Comparison of ENCODE assay signal across 19 cellular contexts in the genomic region with DNA sequence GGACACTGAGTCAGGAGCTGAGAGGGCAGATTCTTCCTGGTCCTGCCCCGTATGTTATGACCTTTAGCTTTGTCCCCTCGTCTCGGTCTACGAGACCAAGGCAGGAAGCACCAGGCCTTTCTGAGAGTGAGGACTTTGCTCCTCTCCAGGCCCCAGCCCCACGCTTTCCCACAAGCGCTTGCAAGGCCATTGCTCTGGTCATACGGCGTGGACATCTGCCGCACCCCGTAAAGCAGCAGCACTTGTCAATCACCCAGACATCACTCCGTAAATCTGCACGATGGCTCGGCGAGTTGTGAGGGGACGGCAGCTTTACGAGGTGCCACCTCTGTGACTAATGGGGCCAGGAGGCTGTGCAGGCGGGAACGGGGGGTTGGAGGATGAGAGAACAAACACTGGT.
DNase-seq lines count a peak whose midpoint lies in the region; ATAC-seq, FAIRE-seq and TF ChIP-seq lines count a peak whose summit lies in the region.
"Had no signal": no experiment of that assay in that cellular context is flagged by ENCODE, and none has a peak within 500 bp of the region (broad histone marks: within the 10 kb centered on the region; RNA-seq: fewer than 3 reads in every experiment).

No MANE protein-coding gene starts in this region.

- H2BK12ac ChIP-seq in neuronal stem cell (ENCODE audit: low read length): no peak overlapping the region

- H3K36me3 ChIP-seq in HepG2 (replicated peaks in 1 of 2; ENCODE audit: control insufficient read depth in 1 of 2, insufficient read depth in 2 of 2, low read length in 2 of 2): no peaks in the 10 kb centered on the region
- H3K36me3 ChIP-seq in right lobe of liver: no peaks in the 10 kb centered on the region
- H3K36me3 ChIP-seq in neuronal stem cell (replicated peaks in 1 of 2; ENCODE audit: control insufficient read depth in 2 of 2, insufficient read depth in 2 of 2, low read length in 2 of 2): no peaks in the 10 kb centered on the region

- H3K9ac ChIP-seq in HepG2 (ENCODE audit: insufficient read depth, low read depth, low read length): no peak overlapping the region
- H3K9ac ChIP-seq in neuronal stem cell (ENCODE audit: low read depth, low read length, poor library complexity): no peak overlapping the region
- H3K9ac ChIP-seq: BLaER1 treated with 17β-estradiol and CSF1 and Interleukin-3, amounts not matched to agents 10 nM and 100 nM had no signal

- intact Hi-C loops in HepG2 (cut with micrococcal nuclease; ENCODE audit: unreplicated experiment): no loop called here
- intact Hi-C loops in right lobe of liver (cut with DNase I): no loop called here

- H3K27me3 ChIP-seq in HepG2 (ENCODE audit: control insufficient read depth in 1 of 2, insufficient read depth in 2 of 2, low read length in 2 of 2): peaks cover 0 to 8% of the 10 kb centered on the region in 2 experiments; a peak in 2 of 5 replicates
- H3K27me3 ChIP-seq in right lobe of liver: no peaks in the 10 kb centered on the region
- H3K27me3 ChIP-seq in neuronal stem cell (ENCODE audit: control insufficient read depth in 3 of 3, insufficient read depth in 3 of 3, low read depth in 1 of 3, low read length in 3 of 3): no peaks in the 10 kb centered on the region
- H3K27me3 ChIP-seq: BLaER1 treated with 17β-estradiol and CSF1 and Interleukin-3, amounts not matched to agents 10 nM and 100 nM had no signal

- TF ChIP-seq CTCF in HepG2 (CRISPR knock-in tag; IDR thresholded peaks at IDR 0.05) (no peak), right lobe of liver (IDR thresholded peaks at IDR 0.05) (no peak)

- CTCF ChIA-PET in HepG2 (lab: Yijun Ruan, JAX; ENCODE audit: low intra/inter-chr PET ratio, low total read pairs): no interaction called here

- H3K23ac ChIP-seq in neuronal stem cell (ENCODE audit: low read depth, low read length, poor library complexity): no peak overlapping the region

- no peak for TF ChIP-seq RAD21 in HepG2 (CRISPR knock-in tag; IDR thresholded peaks at IDR 0.05)

- H2BK120ac ChIP-seq in neuronal stem cell (ENCODE audit: low read depth, low read length): no peak overlapping the region

- 33% methylated on average over 18 of the region's 18 CpGs for WGBS in HepG2 (ENCODE audit: low lambda C conversion rate)
- WGBS in right lobe of liver (ENCODE audit: insufficient coverage, low coverage, low lambda C conversion rate, missing lambda C conversion rate): 90% methylated on average over 9 of the region's 18 CpGs
- no CpG with 5 or more reads among the region's 18 CpGs for WGBS in neuronal stem cell (ENCODE audit: extremely low coverage in 2 of 2, insufficient read length in 2 of 2, insufficient replicate concordance in 1 of 2), 2 donors

- DNase-seq in HepG2 (ENCODE audit: low spot score) (no peak), right lobe of liver (no peak), neuronal stem cell (ENCODE audit: low spot score) (no peak), NCI-H146 (lab: John Stamatoyannopoulos, UW) (no peak)
- DNase-seq: AML-193; Caco-2; Calu3; CD4-positive, alpha-beta T cell; CD8-positive, alpha-beta T cell; DMS79 treated with DMSO at 0.1 percent for 48 hours; GF-D8 had no signal

- no peak overlapping the region for H3K18ac ChIP-seq in neuronal stem cell (ENCODE audit: low read length)

- no peak overlapping the region for H2AK5ac ChIP-seq in neuronal stem cell (ENCODE audit: low read depth, low read length)

- H2AFZ ChIP-seq in HepG2 (ENCODE audit: low read length): no peak overlapping the region
- H2AFZ ChIP-seq in neuronal stem cell (ENCODE audit: low read length): no peak overlapping the region

- H3K4ac ChIP-seq in neuronal stem cell (ENCODE audit: low read length): no peak overlapping the region

- H3K4me1 ChIP-seq in HepG2 (ENCODE audit: insufficient read depth, low read length): no peaks in the 10 kb centered on the region
- H3K4me1 ChIP-seq in right lobe of liver: no peaks in the 10 kb centered on the region
- H3K4me1 ChIP-seq in neuronal stem cell (ENCODE audit: control insufficient read depth in 2 of 2, insufficient read depth in 1 of 2, low read depth in 1 of 2, low read length in 2 of 2): no peaks in the 10 kb centered on the region
- H3K4me1 ChIP-seq: A549; BLaER1 treated with 17β-estradiol and CSF1 and Interleukin-3, amounts not matched to agents 10 nM and 100 nM; Caco-2 had no signal

- no peak overlapping the region for H3K4me3 ChIP-seq in HepG2 (replicated peaks in 1 of 3; ENCODE audit: insufficient read depth in 1 of 3, low read depth in 2 of 3, low read length in 3 of 3)
- H3K4me3 ChIP-seq in right lobe of liver: no peak overlapping the region
- no peak overlapping the region for H3K4me3 ChIP-seq in neuronal stem cell (ENCODE audit: low read length in 2 of 2)
- H3K4me3 ChIP-seq: A549; BLaER1 treated with 17β-estradiol and CSF1 and Interleukin-3, amounts not matched to agents 10 nM and 100 nM had no signal

- no peak for FAIRE-seq in HepG2 (lab: Jason Lieb, UNC)
- FAIRE-seq: A549, D721Med, G401.6, GM19239 had no signal

- H3K9me3 ChIP-seq in HepG2 (ENCODE audit: low read length) (no peaks in the 10 kb centered on the region), right lobe of liver (no peaks in the 10 kb centered on the region), neuronal stem cell (replicated peaks in 1 of 2; ENCODE audit: control insufficient read depth in 2 of 2, insufficient read depth in 1 of 2, low read depth in 1 of 2, low read length in 2 of 2) (no peaks in the 10 kb centered on the region)
- H3K9me3 ChIP-seq: Caco-2 had no signal

- BruUV-seq in HepG2 (replicated peaks; lab: Mats Ljungman, UMichigan): no TSS peak

- H3K4me2 ChIP-seq in HepG2 (ENCODE audit: low read depth, low read length) (no peak overlapping the region), neuronal stem cell (ENCODE audit: insufficient read depth, low read length, poor library complexity, severe bottlenecking) (no peak overlapping the region)
- H3K4me2 ChIP-seq: A549; BLaER1 treated with 17β-estradiol and CSF1 and Interleukin-3, amounts not matched to agents 10 nM and 100 nM had no signal

- TF ChIP-seq POLR2A in HepG2 (IDR thresholded peaks at IDR 0.05; ENCODE audit: insufficient read depth in 1 of 2, low read depth in 2 of 2, low read length in 2 of 2): no peak
- TF ChIP-seq POLR2A in right lobe of liver (IDR thresholded peaks at IDR 0.05): no peak

- H2BK15ac ChIP-seq in neuronal stem cell (ENCODE audit: low read length): no peak overlapping the region

- no peaks in the 10 kb centered on the region for H3K79me2 ChIP-seq in HepG2 (ENCODE audit: insufficient read depth, low read length)

- H2BK5ac ChIP-seq in neuronal stem cell (ENCODE audit: low read length): no peak overlapping the region

- peak; percentile 44 for ATAC-seq in HepG2
- no peak for ATAC-seq in right lobe of liver
- no peak for ATAC-seq in HG02610 (IDR thresholded peaks at IDR 0.05; ENCODE audit: unreplicated experiment)
- ATAC-seq: A549; CD8-positive, alpha-beta T cell had no signal

- TF ChIP-seq EP300 in HepG2 (IDR thresholded peaks at IDR 0.05; ENCODE audit: low read depth in 2 of 2, low read length in 2 of 2) (no peak), HepG2 (CRISPR knock-in tag; IDR thresholded peaks at IDR 0.05; ENCODE audit: borderline replicate concordance) (no peak)

- POLR2A ChIA-PET in HepG2 (lab: Yijun Ruan, JAX): no interaction called here

- no peaks in the 10 kb centered on the region for H4K20me1 ChIP-seq in HepG2 (ENCODE audit: insufficient read depth, low read length)
- H4K20me1 ChIP-seq: BLaER1 treated with 17β-estradiol and CSF1 and Interleukin-3, amounts not matched to agents 10 nM and 100 nM had no signal

- H3K27ac ChIP-seq in HepG2 (ENCODE audit: extremely low read length, insufficient read depth, low read length): no peak overlapping the region
- no peak overlapping the region for H3K27ac ChIP-seq in right lobe of liver
- no peak overlapping the region for H3K27ac ChIP-seq in neuronal stem cell (replicated peaks; ENCODE audit: low read length)
- H3K27ac ChIP-seq: 22Rv1; A549; BLaER1 treated with 17β-estradiol and CSF1 and Interleukin-3, amounts not matched to agents 10 nM and 100 nM; C4-2B had no signal

- in situ Hi-C loops in HepG2 (cut with HindIII; ENCODE audit: extremely low pct_ligation_motif_present, low pct_unique_long_range_greater_than_20kb): no loop called here

- H3K14ac ChIP-seq in neuronal stem cell (ENCODE audit: low read length): peak overlapping the region; percentile 57

- H4K8ac ChIP-seq in neuronal stem cell (ENCODE audit: low read depth, low read length): no peak overlapping the region

- no peaks in the 10 kb centered on the region for H3K79me1 ChIP-seq in neuronal stem cell (ENCODE audit: low read depth, low read length)

- no peak overlapping the region for H4K91ac ChIP-seq in neuronal stem cell (ENCODE audit: low read depth, low read length, poor library complexity)

TF ChIP-seq in HepG2, 621 proteins besides CTCF, POLR2A, EP300 and RAD21 (continues in another document):
- no peak for TF ChIP-seq UBTF (CRISPR knock-in tag; IDR thresholded peaks at IDR 0.05)
- no peak for TF ChIP-seq RBAK (CRISPR knock-in tag; IDR thresholded peaks at IDR 0.05)
- TF ChIP-seq HBP1 (CRISPR knock-in tag; IDR thresholded peaks at IDR 0.05; ENCODE audit: low read depth): no peak
